In the genomic region with DNA sequence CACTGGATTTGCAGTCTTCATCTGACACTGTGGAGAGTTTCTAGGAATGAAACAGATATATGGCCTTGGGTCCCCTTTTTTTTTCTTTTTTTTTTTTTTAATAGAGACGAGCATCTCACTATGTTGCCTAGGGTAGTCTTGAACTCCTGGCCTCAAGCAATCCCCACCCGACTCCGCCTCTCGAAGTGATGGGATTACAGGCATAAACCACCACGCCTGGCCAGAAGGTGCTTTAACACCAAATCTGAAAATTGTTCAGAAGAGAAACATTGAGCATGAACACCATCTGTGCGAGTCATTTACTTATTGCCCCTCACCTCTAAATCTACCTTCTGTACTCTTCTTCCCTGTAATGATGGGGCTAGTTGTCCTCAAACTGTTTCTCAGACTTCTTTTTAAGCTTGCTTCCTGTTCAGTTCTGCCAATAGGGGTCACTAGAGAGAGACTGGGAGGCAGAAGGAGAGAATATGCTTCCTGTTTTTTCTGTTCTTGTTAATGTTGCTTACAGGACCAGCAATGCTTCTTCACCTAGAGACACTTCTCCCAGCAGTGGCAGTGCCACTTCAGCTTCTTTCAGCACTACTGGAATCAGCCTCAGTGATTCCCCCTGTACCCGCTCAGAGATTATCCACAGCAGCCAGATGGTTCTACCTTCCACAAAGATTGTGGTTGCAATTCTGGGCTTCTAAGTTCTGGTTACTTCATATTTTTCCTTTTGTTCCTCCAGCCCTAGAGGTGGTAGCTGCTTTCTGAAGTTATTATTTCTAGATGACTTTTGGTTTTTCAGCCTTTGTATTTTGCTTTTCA, we compare ENCODE assay signal across 8 cellular contexts. TPM values are rescaled to one million over a fixed set of nuclear protein-coding genes. Genes with fewer than 3 reads are reported as not detected.
A peak's percentile ranks its signal among the peaks of the same experiment; 100 is the strongest.
DNase-seq lines count a peak whose midpoint lies in the region; ATAC-seq and TF ChIP-seq lines count a peak whose summit lies in the region.

No MANE protein-coding gene starts in this region.

- H3K27ac ChIP-seq in 22Rv1 = no peak overlapping the region

- H3K9me3 Mint-ChIP-seq in activated B cell treated with CpG ODN at 0.5 μM for 24 hours = peaks cover 3% of the 10 kb centered on the region
- peaks cover under 1% of the 10 kb centered on the region for H3K9me3 Mint-ChIP-seq in stimulated activated effector memory CD8-positive, alpha-beta T cell treated with anti-CD3 and anti-CD28 coated beads, Interleukin-12 subunit alpha, Interleukin-12 subunit beta, amount 100 ng/mL, for 72 hours

- intact Hi-C loops in activated B cell treated with CpG ODN at 0.5 μM for 24 hours (cut with micrococcal nuclease) = loop anchor here (1.0 to 5.0 kb wide), 5 partner anchors 10 to 144 kb away; a partner anchor contains a TSS
- intact Hi-C loops in left cardiac atrium (cut with DNase I) = no loop called here

- H3K4me1 Mint-ChIP-seq in activated B cell treated with CpG ODN at 0.5 μM for 24 hours = peaks cover 13% of the 10 kb centered on the region
- H3K4me1 Mint-ChIP-seq in stimulated activated effector memory CD8-positive, alpha-beta T cell treated with anti-CD3 and anti-CD28 coated beads, Interleukin-12 subunit alpha, Interleukin-12 subunit beta, amount 100 ng/mL, for 72 hours = peaks cover 8% of the 10 kb centered on the region

- TF ChIP-seq CTCF in 22Rv1 (IDR thresholded peaks at IDR 0.05) (peak; percentile 90), activated B cell treated with CpG ODN at 0.5 μM for 24 hours (IDR thresholded peaks at IDR 0.05) (no peak)

- no peaks in the 10 kb centered on the region for H3K27me3 Mint-ChIP-seq in activated B cell treated with CpG ODN at 0.5 μM for 24 hours

- H3K36me3 Mint-ChIP-seq in activated B cell treated with CpG ODN at 0.5 μM for 24 hours (ENCODE audit: low read depth) = peaks cover 22% of the 10 kb centered on the region
- H3K36me3 Mint-ChIP-seq in stimulated activated effector memory CD8-positive, alpha-beta T cell treated with anti-CD3 and anti-CD28 coated beads, Interleukin-12 subunit alpha, Interleukin-12 subunit beta, amount 100 ng/mL, for 72 hours = no peaks in the 10 kb centered on the region

- CTCF ChIA-PET in activated B cell treated with CpG ODN at 0.5 μM for 24 hours (lab: Charles Lee) = interaction anchor here (0.6 to 1.7 kb wide), 14 partner anchors 16 to 151 kb away, joined by 3 to 8 read pairs (median 4); a partner anchor contains a TSS

- POLR2A ChIA-PET in activated B cell treated with CpG ODN at 0.5 μM for 24 hours (lab: Charles Lee) = interaction anchor here (0.6 to 3.0 kb wide), 6 partner anchors 9 to 962 kb away, joined by 3 to 21 read pairs (median 5); a partner anchor contains a TSS

- peak; percentile 84 for ATAC-seq in activated B cell treated with CpG ODN at 0.5 μM for 24 hours (ENCODE audit: low read depth)
- peak; percentile 23 to 41 for ATAC-seq in left cardiac atrium
- peak; percentile 70 for ATAC-seq in stimulated activated effector memory CD8-positive, alpha-beta T cell treated with anti-CD3 and anti-CD28 coated beads, Interleukin-12 subunit alpha, Interleukin-12 subunit beta, amount 100 ng/mL, for 72 hours
- ATAC-seq in GM21423 (IDR thresholded peaks at IDR 0.05; ENCODE audit: unreplicated experiment) = no peak

- H3K4me3 Mint-ChIP-seq in activated B cell treated with CpG ODN at 0.5 μM for 24 hours = no peak overlapping the region
- H3K4me3 Mint-ChIP-seq in stimulated activated effector memory CD8-positive, alpha-beta T cell treated with anti-CD3 and anti-CD28 coated beads, Interleukin-12 subunit alpha, Interleukin-12 subunit beta, amount 100 ng/mL, for 72 hours = no peak overlapping the region

- H3K27ac Mint-ChIP-seq in activated B cell treated with CpG ODN at 0.5 μM for 24 hours = no peak overlapping the region
- no peak overlapping the region for H3K27ac Mint-ChIP-seq in stimulated activated effector memory CD8-positive, alpha-beta T cell treated with anti-CD3 and anti-CD28 coated beads, Interleukin-12 subunit alpha, Interleukin-12 subunit beta, amount 100 ng/mL, for 72 hours

- DNase-seq in Daoy (ENCODE audit: low read depth) = peak; percentile 51
- peak; percentile 38 for DNase-seq in NCI-H1436 (lab: John Stamatoyannopoulos, UW)
- no peak for DNase-seq in activated B cell treated with CpG ODN at 0.5 μM for 24 hours
- DNase-seq in left cardiac atrium = no peak
- DNase-seq in stimulated activated effector memory CD8-positive, alpha-beta T cell treated with anti-CD3 and anti-CD28 coated beads, Interleukin-12 subunit alpha, Interleukin-12 subunit beta, amount 100 ng/mL, for 72 hours (ENCODE audit: low spot score in 2 of 2) = peak in 1 of 2 donors; percentile 9
- no peak for DNase-seq in middle frontal gyrus (ENCODE audit: extremely low spot score, low spot score)

RNA-seq across cellular contexts. Expression of a gene that starts 20.8 kb away (rescaled TPM):
- total RNA-seq in Daoy (2014; rRNA removed; shearing (Covaris generic)) = 30.5 and 35.5 TPM in 2 replicates
- total RNA-seq in activated B cell treated with CpG ODN at 0.5 μM for 24 hours = 111 and 116 TPM in 2 replicates
- 10 to 100 TPM; 36.6 to 39.9 TPM for total RNA-seq in left cardiac atrium

Comparison
In these comparisons a context has a peak if more than half of its experiments do, and no peak if none do; other contexts are left out.
1. DNase-seq: peak in Daoy (single experiment) and NCI-H1436 (single experiment); none in activated B cell treated with CpG ODN at 0.5 μM for 24 hours (single experiment), left cardiac atrium (single experiment) and middle frontal gyrus (single experiment).